In genomic region chr11:8721740-8722139, GRCh38 we compare ENCODE assay signal across 13 cellular contexts. TPM values are rescaled to one million over a fixed set of nuclear protein-coding genes. Genes with fewer than 3 reads are reported as not detected.
DNase-seq lines count a peak whose midpoint lies in the region; ATAC-seq and TF ChIP-seq lines count a peak whose summit lies in the region.
"Had no signal": no experiment of that assay in that cellular context is flagged by ENCODE, and none has a peak within 500 bp of the region (broad histone marks: within the 10 kb centered on the region; RNA-seq: fewer than 3 reads in every experiment).

No MANE protein-coding gene starts in this region.

- TF ChIP-seq POLR2A in suprapubic skin (IDR thresholded peaks at IDR 0.05): no peak

- TF ChIP-seq EP300 in suprapubic skin (IDR thresholded peaks at IDR 0.05): no peak

- H3K4me1 ChIP-seq in mucosa of descending colon (ENCODE audit: low read depth): peaks cover 35% of the 10 kb centered on the region
- H3K4me1 ChIP-seq in suprapubic skin: peaks cover 61% of the 10 kb centered on the region

- H3K9me3 ChIP-seq in mucosa of descending colon (no peaks in the 10 kb centered on the region), suprapubic skin (no peaks in the 10 kb centered on the region)

- H3K27ac ChIP-seq in suprapubic skin: peak overlapping the region; percentile 81

- intact Hi-C loops in mucosa of descending colon (cut with DNase I, micrococcal nuclease): no loop called here

- H3K27me3 Mint-ChIP-seq in HFFc6 (ENCODE audit: insufficient read depth) (peaks cover 10% of the 10 kb centered on the region), brain (peaks cover 4% of the 10 kb centered on the region)

- peak overlapping the region; percentile 53 for H3K4me3 Mint-ChIP-seq in HFFc6
- H3K4me3 Mint-ChIP-seq in brain: no peak overlapping the region
- H3K4me3 Mint-ChIP-seq: T-helper 2 cell treated with Interferon-gamma antibody and Interleukin-4, amounts not matched to agents 5 μg/mL and 100 μg/mL, for 36 hours had no signal

- H3K27ac Mint-ChIP-seq in HFFc6 (peak overlapping the region; percentile 97), brain (peak overlapping the region in 4 of 5 experiments; percentile 52 to 99 (median 85))
- H3K27ac Mint-ChIP-seq: T-helper 2 cell treated with Interferon-gamma antibody and Interleukin-4, amounts not matched to agents 5 μg/mL and 100 μg/mL, for 36 hours had no signal

- H3K36me3 Mint-ChIP-seq in HFFc6 (ENCODE audit: low read depth) (peaks cover 27% of the 10 kb centered on the region), brain (peaks cover 9% of the 10 kb centered on the region)

- H3K9me3 Mint-ChIP-seq in HFFc6 (no peaks in the 10 kb centered on the region), brain (no peaks in the 10 kb centered on the region)
- H3K9me3 Mint-ChIP-seq: T-helper 2 cell treated with Interferon-gamma antibody and Interleukin-4, amounts not matched to agents 5 μg/mL and 100 μg/mL, for 36 hours had no signal

- DNase-seq in HFFc6: peak; percentile 22
- peak in 2 of 3 donors; percentile 36 to 55 for DNase-seq in mucosa of descending colon
- no peak for DNase-seq in suprapubic skin (ENCODE audit: low spot score in 2 of 2)
- no peak for DNase-seq in GM13976 (ENCODE audit: low spot score)
- no peak for DNase-seq in OCI-M1 (lab: John Stamatoyannopoulos, UW)
- DNase-seq: amniotic stem cell, erythroblast, NCI-H1436 had no signal

- H3K4me1 Mint-ChIP-seq in HFFc6 (ENCODE audit: low read depth) (peaks cover 81% of the 10 kb centered on the region), brain (peaks cover 88% of the 10 kb centered on the region)

- H3K27me3 ChIP-seq in suprapubic skin: no peaks in the 10 kb centered on the region

- H3K4me3 ChIP-seq in mucosa of descending colon (no peak overlapping the region), suprapubic skin (no peak overlapping the region)
- H3K4me3 ChIP-seq: GM12878 had no signal

- H3K36me3 ChIP-seq in mucosa of descending colon (ENCODE audit: low read depth): no peaks in the 10 kb centered on the region
- H3K36me3 ChIP-seq in suprapubic skin: peaks cover 9% of the 10 kb centered on the region

- in situ Hi-C loops in GM13976 (cut with MboI; ENCODE audit: low sequenced_read_pairs, unreplicated experiment): no loop called here

- TF ChIP-seq CTCF in HFFc6 (IDR thresholded peaks at IDR 0.05) (no peak), brain (conservative IDR thresholded peaks at IDR 0.05) (no peak), mucosa of descending colon (IDR thresholded peaks at IDR 0.05) (no peak), suprapubic skin (IDR thresholded peaks at IDR 0.05) (no peak), GM13976 (IDR thresholded peaks at IDR 0.05; ENCODE audit: borderline replicate concordance, control extremely low read depth, extremely low read depth, insufficient read depth, missing control alignments) (no peak)

- 34% methylated on average over 6 of the region's 7 CpGs for WGBS in suprapubic skin

- ATAC-seq in mucosa of descending colon: peak; percentile 15
- no peak for ATAC-seq in HG03039 (IDR thresholded peaks at IDR 0.05; ENCODE audit: unreplicated experiment)
- no peak for ATAC-seq in GM18520 (IDR thresholded peaks at IDR 0.05; ENCODE audit: unreplicated experiment)

RNA-seq across cellular contexts. Expression of gene RPL27A, which starts 39.1 kb away (rescaled TPM):
- 1,000 to 10,000 TPM in 4 of 6 experiments, 100 to 1,000 TPM in 2; 973 to 1,209 (median 1,069) TPM for total RNA-seq in HFFc6 (2021; fragmentation: NEBNext Ultra II Directional; extraction: Animal tissue kit (Norgen Biotek cat#: 25700))
- polyA plus RNA-seq in brain (ENCODE audit: insufficient read depth, low read depth, low replicate concordance): 1,828 TPM
- 100 to 1,000 TPM; 634 to 807 (median 704) TPM for total RNA-seq in mucosa of descending colon
- total RNA-seq in suprapubic skin: 1,000 to 10,000 TPM in 3 of 4 donors, 100 to 1,000 TPM in 1; 822 to 1,505 (median 1,124) TPM

RNA-seq across cellular contexts. Expression of gene TRIM66, which starts 39.3 kb away (rescaled TPM):
- total RNA-seq in HFFc6 (2021; fragmentation: NEBNext Ultra II Directional; extraction: Animal tissue kit (Norgen Biotek cat#: 25700)): 1 to 10 TPM; 4.5 to 6.9 (median 5.6) TPM
- 3.7 TPM for polyA plus RNA-seq in brain (ENCODE audit: insufficient read depth, low read depth, low replicate concordance)
- total RNA-seq in mucosa of descending colon (10 to 100 TPM in 2 of 3 donors, 1 to 10 TPM in 1; 9.6 to 21.3 (median 15.9) TPM), suprapubic skin (10 to 100 TPM in 3 of 4 donors, 1 to 10 TPM in 1; 9.9 to 20.3 (median 11.7) TPM)

Comparison
In these comparisons a context has a peak if more than half of its experiments do, and no peak if none do; other contexts are left out.
1. DNase-seq: peak in HFFc6 (single experiment) and mucosa of descending colon (2 of 3); none in suprapubic skin (0 of 2), GM13976 (single experiment) and OCI-M1 (single experiment).